ENCODE assay signal across 13 cellular contexts in genomic region chr2:20575935-20576597, GRCh38.
DNase-seq lines count a peak whose midpoint lies in the region; ATAC-seq and TF ChIP-seq lines count a peak whose summit lies in the region.
"Had no signal": no experiment of that assay in that cellular context is flagged by ENCODE, and none has a peak within 500 bp of the region (broad histone marks: within the 10 kb centered on the region; RNA-seq: fewer than 3 reads in every experiment).

No MANE protein-coding gene starts in this region.

- no peaks in the 10 kb centered on the region for H3K36me3 ChIP-seq in BLaER1
- no peaks in the 10 kb centered on the region for H3K36me3 ChIP-seq in mucosa of rectum (ENCODE audit: control insufficient read depth in 2 of 2, insufficient read depth in 2 of 2, low read length in 2 of 2)
- H3K36me3 ChIP-seq: prostate gland had no signal

- ATAC-seq in activated naive CD4-positive, alpha-beta T cell treated with anti-CD3 and anti-CD28 coated beads, Interleukin-2, amount 50 U/mL, for 72 hours: peak in 1 of 2 donors; percentile 8
- no peak for ATAC-seq in GM19395 (IDR thresholded peaks at IDR 0.05; ENCODE audit: unreplicated experiment)
- no peak for ATAC-seq in HG03097 (IDR thresholded peaks at IDR 0.05; ENCODE audit: low FRiP score, unreplicated experiment)

- H3K9ac ChIP-seq in BLaER1: no peak overlapping the region
- H3K9ac ChIP-seq in mucosa of rectum (ENCODE audit: low read depth in 1 of 2, low read length in 2 of 2): peak overlapping the region in 1 of 2 donors; percentile 24
- H3K9ac ChIP-seq: GM23248 had no signal

- TF ChIP-seq CTCF in GM20000 (IDR thresholded peaks at IDR 0.05; ENCODE audit: extremely low read depth, missing control alignments): no peak

- peak overlapping the region; percentile 89 to 90 for H3K27ac Mint-ChIP-seq in activated naive CD4-positive, alpha-beta T cell treated with anti-CD3 and anti-CD28 coated beads, Interleukin-2, amount 50 U/mL, for 72 hours

- H3K4me1 ChIP-seq in BLaER1: peaks cover 99% of the 10 kb centered on the region
- peaks cover 5 to 26% of the 10 kb centered on the region in 2 donors for H3K4me1 ChIP-seq in mucosa of rectum (ENCODE audit: control insufficient read depth in 2 of 2, insufficient read depth in 2 of 2, low read length in 2 of 2)
- H3K4me1 ChIP-seq: prostate gland had no signal

- H3K36me3 Mint-ChIP-seq in activated naive CD4-positive, alpha-beta T cell treated with anti-CD3 and anti-CD28 coated beads, Interleukin-2, amount 50 U/mL, for 72 hours: peaks cover 0 to 8% of the 10 kb centered on the region in 2 donors

- H3K27ac ChIP-seq in BLaER1 (peak overlapping the region; percentile 42; the same call in 1 of the 2 replicates), mucosa of rectum (ENCODE audit: low read depth in 2 of 2, low read length in 2 of 2) (peak overlapping the region; percentile 12 to 48)
- H3K27ac ChIP-seq: GM23248, prostate gland had no signal

- H3K4me3 ChIP-seq in BLaER1 (no peak overlapping the region), GM08714 (ENCODE audit: low read length) (peak overlapping the region; percentile 7; the same call in 1 of the 2 replicates), mucosa of rectum (ENCODE audit: low read length in 2 of 2) (peak overlapping the region; percentile 17 to 37)
- H3K4me3 ChIP-seq: GM23248, prostate gland had no signal

- H3K9me3 Mint-ChIP-seq in activated naive CD4-positive, alpha-beta T cell treated with anti-CD3 and anti-CD28 coated beads, Interleukin-2, amount 50 U/mL, for 72 hours: peaks cover 0 to 7% of the 10 kb centered on the region in 2 donors

- peaks cover 3% of the 10 kb centered on the region; the same call in 1 of the 2 replicates for H3K9me3 ChIP-seq in BLaER1
- H3K9me3 ChIP-seq in mucosa of rectum (ENCODE audit: control insufficient read depth in 2 of 2, low read length in 2 of 2): no peaks in the 10 kb centered on the region
- H3K9me3 ChIP-seq: prostate gland had no signal

- DNase-seq in activated naive CD4-positive, alpha-beta T cell treated with anti-CD3 and anti-CD28 coated beads, Interleukin-2, amount 50 U/mL, for 72 hours (ENCODE audit: low spot score in 2 of 2): no peak
- DNase-seq in mesenteric fat pad (ENCODE audit: low spot score) (no peak), GM20000 (ENCODE audit: low spot score) (no peak)
- DNase-seq: GM23248; NCI-H1048; SHP77 treated with DMSO at 0.1 percent for 48 hours; stimulated activated CD4-positive, alpha-beta T cell treated with anti-CD3 and anti-CD28 coated beads, Interleukin-2, amount 100 ng/mL, for 48 hours had no signal

- H3K27me3 ChIP-seq in BLaER1: no peaks in the 10 kb centered on the region
- H3K27me3 ChIP-seq in mucosa of rectum (ENCODE audit: control insufficient read depth in 2 of 2, insufficient read depth in 2 of 2, low read length in 2 of 2): no peaks in the 10 kb centered on the region

- H4K20me1 ChIP-seq in BLaER1: no peaks in the 10 kb centered on the region

- H3K4me2 ChIP-seq in BLaER1: peak overlapping the region; percentile 93
